ENCODE assay signal across 8 cellular contexts in genomic region chr16:46853713-46854443, GRCh38. TPM values are rescaled to one million over a fixed set of nuclear protein-coding genes. Genes with fewer than 3 reads are reported as not detected.
A peak's percentile ranks its signal among the peaks of the same experiment; 100 is the strongest.
DNase-seq lines count a peak whose midpoint lies in the region; ATAC-seq and TF ChIP-seq lines count a peak whose summit lies in the region.

No MANE protein-coding gene starts in this region.

- H3K27ac ChIP-seq in OCI-LY1 (ENCODE audit: low read depth, low read length, poor library complexity, severe bottlenecking) = peak overlapping the region; percentile 97
- no peak overlapping the region for H3K27ac ChIP-seq in esophagus muscularis mucosa (replicated peaks in 1 of 4)

- H3K36me3 ChIP-seq in OCI-LY1 (ENCODE audit: insufficient read depth, low read length) (no peaks in the 10 kb centered on the region), esophagus muscularis mucosa (no peaks in the 10 kb centered on the region)

- no peaks in the 10 kb centered on the region for H3K4me1 Mint-ChIP-seq in naive thymus-derived CD8-positive, alpha-beta T cell
- H3K4me1 Mint-ChIP-seq in stimulated activated naive B cell treated with anti-CD40 and anti-IgM and Interleukin-4, amounts not matched to agents 10 μg/mL and 1 μg/mL and 100 μg/mL, for 72 hours = peaks cover 5 to 9% of the 10 kb centered on the region in 2 donors

- POLR2A ChIA-PET in naive thymus-derived CD8-positive, alpha-beta T cell (lab: Charles Lee) = no interaction called here

- H3K9me2 ChIP-seq in OCI-LY1 (ENCODE audit: low read depth, low read length) = no peaks in the 10 kb centered on the region

- no peak overlapping the region for H2AFZ ChIP-seq in OCI-LY1 (ENCODE audit: low read length)

- H3K27ac Mint-ChIP-seq in naive thymus-derived CD8-positive, alpha-beta T cell = no peak overlapping the region
- H3K27ac Mint-ChIP-seq in stimulated activated naive B cell treated with anti-CD40 and anti-IgM and Interleukin-4, amounts not matched to agents 10 μg/mL and 1 μg/mL and 100 μg/mL, for 72 hours = no peak overlapping the region

- H3K4me3 ChIP-seq in OCI-LY1 (ENCODE audit: low read depth, low read length, poor library complexity, severe bottlenecking) (no peak overlapping the region), esophagus muscularis mucosa (no peak overlapping the region)

- no peak for TF ChIP-seq EP300 in esophagus muscularis mucosa (IDR thresholded peaks at IDR 0.05)

- WGBS in esophagus muscularis mucosa = 20% methylated on average over 5 of the region's 5 CpGs

- H4K20me1 ChIP-seq in OCI-LY1 (ENCODE audit: insufficient read depth, low read length) = no peaks in the 10 kb centered on the region

- H3K79me2 ChIP-seq in OCI-LY1 (ENCODE audit: insufficient read depth, low read length) = no peaks in the 10 kb centered on the region

- no peak for TF ChIP-seq POLR2A in esophagus muscularis mucosa (IDR thresholded peaks at IDR 0.05; ENCODE audit: low read depth)

- ATAC-seq in HG03342 (IDR thresholded peaks at IDR 0.05; ENCODE audit: unreplicated experiment) = peak; percentile 46
- peak in 1 of 2 donors; percentile 39 for ATAC-seq in naive thymus-derived CD8-positive, alpha-beta T cell
- peak; percentile 74 to 79 for ATAC-seq in stimulated activated naive B cell treated with anti-CD40 and anti-IgM and Interleukin-4, amounts not matched to agents 10 μg/mL and 1 μg/mL and 100 μg/mL, for 72 hours (replicated peaks)
- no peak for ATAC-seq in GM21423 (IDR thresholded peaks at IDR 0.05; ENCODE audit: unreplicated experiment)

- no peaks in the 10 kb centered on the region for H3K9me3 Mint-ChIP-seq in naive thymus-derived CD8-positive, alpha-beta T cell
- H3K9me3 Mint-ChIP-seq in stimulated activated naive B cell treated with anti-CD40 and anti-IgM and Interleukin-4, amounts not matched to agents 10 μg/mL and 1 μg/mL and 100 μg/mL, for 72 hours = no peaks in the 10 kb centered on the region

- H3K4me3 Mint-ChIP-seq in naive thymus-derived CD8-positive, alpha-beta T cell = no peak overlapping the region
- H3K4me3 Mint-ChIP-seq in stimulated activated naive B cell treated with anti-CD40 and anti-IgM and Interleukin-4, amounts not matched to agents 10 μg/mL and 1 μg/mL and 100 μg/mL, for 72 hours = no peak overlapping the region

- intact Hi-C loops in esophagus muscularis mucosa (cut with DNase I) = no loop called here

- H3K9ac ChIP-seq in OCI-LY1 (ENCODE audit: low read length) = no peak overlapping the region

- H3K27me3 ChIP-seq in OCI-LY1 (ENCODE audit: insufficient read depth, low read length) (no peaks in the 10 kb centered on the region), esophagus muscularis mucosa (no peaks in the 10 kb centered on the region)

- DNase-seq in GF-D8 (lab: John Stamatoyannopoulos, UW) (peak; percentile 11), esophagus muscularis mucosa (ENCODE audit: extremely low spot score) (peak; percentile 93)
- peak; percentile 58 for DNase-seq in activated T-cell treated with anti-CD3 and anti-CD28 coated beads, Interleukin-2, amount 50 U/mL, for 1 hour
- DNase-seq in naive thymus-derived CD8-positive, alpha-beta T cell = peak; percentile 12 to 66 (median 36)
- DNase-seq in stimulated activated naive B cell treated with anti-CD40 and anti-IgM and Interleukin-4, amounts not matched to agents 10 μg/mL and 1 μg/mL and 100 μg/mL, for 72 hours = peak; percentile 40

- H3K4me2 ChIP-seq in OCI-LY1 (ENCODE audit: low read length) = no peak overlapping the region

- H3K4me1 ChIP-seq in OCI-LY1 (ENCODE audit: insufficient read depth, low read length, severe bottlenecking) (peaks cover 41% of the 10 kb centered on the region), esophagus muscularis mucosa (peaks cover 0 to 18% (median 15%) of the 10 kb centered on the region in 4 donors)

- TF ChIP-seq CTCF in OCI-LY1 (IDR thresholded peaks at IDR 0.05; ENCODE audit: low read length) (peak; percentile 93), esophagus muscularis mucosa (IDR thresholded peaks at IDR 0.05) (peak; percentile 72 to 83 (median 74))

- H3K36me3 Mint-ChIP-seq in naive thymus-derived CD8-positive, alpha-beta T cell = no peaks in the 10 kb centered on the region
- no peaks in the 10 kb centered on the region for H3K36me3 Mint-ChIP-seq in stimulated activated naive B cell treated with anti-CD40 and anti-IgM and Interleukin-4, amounts not matched to agents 10 μg/mL and 1 μg/mL and 100 μg/mL, for 72 hours

- H3F3A ChIP-seq in OCI-LY1 (ENCODE audit: insufficient read depth, low read length) = peaks cover 11% of the 10 kb centered on the region; the same call in 1 of the 2 replicates

- H3K27me3 Mint-ChIP-seq in naive thymus-derived CD8-positive, alpha-beta T cell = peaks cover 0 to 1% (median 0%) of the 10 kb centered on the region in 5 donors
- no peaks in the 10 kb centered on the region for H3K27me3 Mint-ChIP-seq in stimulated activated naive B cell treated with anti-CD40 and anti-IgM and Interleukin-4, amounts not matched to agents 10 μg/mL and 1 μg/mL and 100 μg/mL, for 72 hours

- no peaks in the 10 kb centered on the region for H3K9me3 ChIP-seq in OCI-LY1 (ENCODE audit: low read length)
- H3K9me3 ChIP-seq in esophagus muscularis mucosa = no peaks in the 10 kb centered on the region

RNA-seq across cellular contexts. Expression of gene C16orf87, which starts 22.9 kb away (rescaled TPM):
- total RNA-seq in esophagus muscularis mucosa = 10 to 100 TPM in 1 of 4 donors, 1 to 10 TPM in 3; 7.0 to 11.2 (median 8.6) TPM
- total RNA-seq in naive thymus-derived CD8-positive, alpha-beta T cell = 1 to 10 TPM; 5.7 to 6.8 TPM
- 1 to 10 TPM; 4.9 to 8.5 (median 5.7) TPM for polyA plus RNA-seq in naive thymus-derived CD8-positive, alpha-beta T cell

RNA-seq across cellular contexts. Expression of gene GPT2, which starts 30.3 kb away (rescaled TPM):
- total RNA-seq in esophagus muscularis mucosa = 1 to 10 TPM; 2.5 to 5.7 (median 3.6) TPM
- total RNA-seq in naive thymus-derived CD8-positive, alpha-beta T cell = 1 to 10 TPM; 2.7 to 3.4 TPM
- polyA plus RNA-seq in naive thymus-derived CD8-positive, alpha-beta T cell = under 1 TPM in 2 of 3 donors, not detected in 1; 0.19 to 0.23 TPM

Comparison
In these comparisons a context has a peak if more than half of its experiments do, and no peak if none do; other contexts are left out.
1. DNase-seq: peak in every context shown above with its lines; median percentile 93 in esophagus muscularis mucosa; 58 in activated T-cell treated with anti-CD3 and anti-CD28 coated beads, Interleukin-2, amount 50 U/mL, for 1 hour; 40 in stimulated activated naive B cell treated with anti-CD40 and anti-IgM and Interleukin-4, amounts not matched to agents 10 μg/mL and 1 μg/mL and 100 μg/mL, for 72 hours; 36 in naive thymus-derived CD8-positive, alpha-beta T cell; 11 in GF-D8.